In the genomic region with DNA sequence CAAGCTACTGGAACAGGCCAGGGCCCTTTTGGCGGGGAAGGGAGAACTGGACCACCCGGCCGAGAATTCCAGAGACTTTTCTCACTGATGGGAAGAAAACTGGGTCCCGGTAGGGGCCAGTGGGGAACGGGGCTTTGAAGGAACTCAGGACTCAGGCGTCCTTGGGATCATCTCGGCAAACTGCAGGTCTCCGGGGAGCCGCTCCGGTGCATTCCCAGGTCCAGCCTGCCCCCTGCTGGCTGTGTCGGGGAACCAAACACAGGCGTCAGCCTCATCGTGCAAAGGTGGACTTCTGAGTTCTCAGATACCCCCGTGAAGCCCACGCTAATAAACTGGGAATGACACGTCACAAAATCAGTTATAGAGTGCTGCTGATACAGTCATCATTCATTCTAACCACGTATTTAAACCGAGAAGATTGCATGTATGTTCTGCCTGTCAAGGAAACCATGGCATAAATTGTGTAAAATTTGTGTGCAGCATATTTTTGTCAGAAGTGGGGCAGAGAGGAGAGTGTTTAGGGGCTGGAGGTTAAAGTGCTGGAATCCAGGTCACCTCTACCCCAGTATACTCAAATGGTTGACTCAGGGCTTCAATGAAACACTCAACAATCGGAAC, we compare ENCODE assay signal across 8 cellular contexts.
DNase-seq lines count a peak whose midpoint lies in the region; ATAC-seq, FAIRE-seq and TF ChIP-seq lines count a peak whose summit lies in the region.

No MANE protein-coding gene starts in this region.

- no peaks in the 10 kb centered on the region for H3K36me3 Mint-ChIP-seq in activated T-cell treated with anti-CD3 and anti-CD28 coated beads, Interleukin-2, amount 50 U/mL, for 4 hours (ENCODE audit: insufficient read depth)

- TF ChIP-seq POLR2A in GM12892 (IDR thresholded peaks at IDR 0.05; ENCODE audit: low read depth, low read length): no peak
- no peak for TF ChIP-seq POLR2A in vagina (IDR thresholded peaks at IDR 0.05)

- peak; percentile 58 for FAIRE-seq in GM12892 (lab: Jason Lieb, UNC)

- H3K4me3 Mint-ChIP-seq in activated T-cell treated with anti-CD3 and anti-CD28 coated beads, Interleukin-2, amount 50 U/mL, for 4 hours: no peak overlapping the region

- CTCF ChIA-PET in AG04450 (lab: Charles Lee): interaction anchor here (0.9 to 2.7 kb wide), 5 partner anchors 9 to 834 kb away, joined by 3 to 16 read pairs (median 3); no protein-coding TSS in a partner anchor

- intact Hi-C loops in vagina (cut with DNase I): loop anchor here (2.0 to 10.0 kb wide), 2 partner anchors 83 to 385 kb away; no protein-coding TSS in a partner anchor

- DNase-seq in AG04450 (ENCODE audit: low read depth, low spot score) (no peak), GM12892 (ENCODE audit: insufficient read length) (peak; percentile 80), NCI-H345 (lab: John Stamatoyannopoulos, UW) (peak; percentile 45), foreskin keratinocyte (peak in 1 of 2 donors; percentile 17), occipital lobe (lab: John Stamatoyannopoulos, UW) (peak; percentile 57), vagina (ENCODE audit: extremely low spot score in 2 of 2) (no peak)
- peak; percentile 18 for DNase-seq in activated T-cell treated with anti-CD3 and anti-CD28 coated beads, Interleukin-2, amount 50 U/mL, for 4 hours

- no peaks in the 10 kb centered on the region for H3K4me1 Mint-ChIP-seq in activated T-cell treated with anti-CD3 and anti-CD28 coated beads, Interleukin-2, amount 50 U/mL, for 4 hours (ENCODE audit: low read depth)

- H3K36me3 ChIP-seq in vagina: no peaks in the 10 kb centered on the region

- H3K27ac ChIP-seq in AG04450 (ENCODE audit: low read depth, low read length): no peak overlapping the region
- no peak overlapping the region for H3K27ac ChIP-seq in foreskin keratinocyte
- H3K27ac ChIP-seq in vagina: no peak overlapping the region

- ATAC-seq in activated T-cell treated with anti-CD3 and anti-CD28 coated beads, Interleukin-2, amount 50 U/mL, for 4 hours: peak in 1 of 2 donors; percentile 62
- ATAC-seq in foreskin keratinocyte: peak; percentile 75
- ATAC-seq in HG02840 (IDR thresholded peaks at IDR 0.05; ENCODE audit: low FRiP score, unreplicated experiment): no peak

- H3K27me3 Mint-ChIP-seq in activated T-cell treated with anti-CD3 and anti-CD28 coated beads, Interleukin-2, amount 50 U/mL, for 4 hours (ENCODE audit: low read depth): peaks cover 68% of the 10 kb centered on the region

- POLR2A ChIA-PET in AG04450 (lab: Yijun Ruan, JAX): no interaction called here

- H3K27me3 ChIP-seq in AG04450 (ENCODE audit: control insufficient read depth, insufficient read depth, low read length) (peaks cover 2% of the 10 kb centered on the region), foreskin keratinocyte (peaks cover 50% of the 10 kb centered on the region), vagina (no peaks in the 10 kb centered on the region)

- TF ChIP-seq CTCF in AG04450 (IDR thresholded peaks at IDR 0.05; ENCODE audit: low read depth, low read length): peak; percentile 77
- TF ChIP-seq CTCF in foreskin keratinocyte (conservative IDR thresholded peaks at IDR 0.05): peak; percentile 90
- peak; percentile 72 to 89 (median 83) for TF ChIP-seq CTCF in vagina (IDR thresholded peaks at IDR 0.05)

- H3K4me3 ChIP-seq in AG04450 (ENCODE audit: low read depth, low read length) (no peak overlapping the region), vagina (no peak overlapping the region)

- H3K4me1 ChIP-seq in foreskin keratinocyte (no peaks in the 10 kb centered on the region), vagina (peaks cover 14% of the 10 kb centered on the region)

- no peaks in the 10 kb centered on the region for H3K9me3 Mint-ChIP-seq in activated T-cell treated with anti-CD3 and anti-CD28 coated beads, Interleukin-2, amount 50 U/mL, for 4 hours

- H3K9me3 ChIP-seq in AG04450 (ENCODE audit: control insufficient read depth, insufficient read depth, low read length) (no peaks in the 10 kb centered on the region; the same call in 1 of the 2 replicates), vagina (no peaks in the 10 kb centered on the region)

Comparison
In these comparisons a context has a peak if more than half of its experiments do, and no peak if none do; other contexts are left out.
1. DNase-seq: peak in GM12892 (single experiment), NCI-H345 (single experiment), activated T-cell treated with anti-CD3 and anti-CD28 coated beads, Interleukin-2, amount 50 U/mL, for 4 hours (single experiment) and occipital lobe (single experiment); none in AG04450 (single experiment) and vagina (0 of 2).
2. Peak in every context shown above with its lines, with median percentiles within 50 percentile points of each other: CTCF ChIP-seq.